Comparison of ENCODE assay signal across 20 cellular contexts in the genomic region with DNA sequence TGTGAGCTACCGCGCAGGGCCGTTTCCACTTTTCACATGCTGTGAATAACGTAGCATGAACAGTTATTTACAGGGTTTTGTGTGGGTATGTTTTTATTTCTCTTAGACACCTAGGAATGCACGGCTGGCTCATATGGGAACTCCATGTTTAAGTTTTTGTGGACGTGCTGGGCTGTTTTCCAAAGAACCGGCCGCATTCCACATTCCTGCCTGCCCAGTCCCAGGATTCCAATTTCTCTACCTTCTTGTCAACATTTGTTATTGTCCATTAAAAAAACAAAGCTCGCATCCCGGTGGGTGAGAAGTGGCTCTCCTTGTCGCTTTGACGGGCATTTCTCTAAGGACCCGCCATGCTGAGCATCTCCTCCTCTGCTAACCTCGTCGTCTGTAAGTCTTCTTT.
"Had no signal": no experiment of that assay in that cellular context is flagged by ENCODE, and none has a peak within 500 bp of the region (broad histone marks: within the 10 kb centered on the region; RNA-seq: fewer than 3 reads in every experiment).

No MANE protein-coding gene starts in this region.

- H3K4me3 ChIP-seq: adrenal gland, esophagus squamous epithelium, heart right ventricle, left lung, mucosa of descending colon, SK-N-MC, spleen had no signal

- H3K36me3 ChIP-seq: adrenal gland, esophagus squamous epithelium had no signal

- H3K27me3 Mint-ChIP-seq: activated B cell treated with CpG ODN at 0.5 μM for 24 hours; activated T-helper 17 cell treated with anti-CD3 and anti-CD28 coated beads, Interleukin-2, amount 50 U/mL, for 72 hours; dendritic cell treated with granulocyte-macrophage colony-stimulating factor and Interleukin-4, amounts not matched to agents 40 ng/mL and 50 ng/mL, for 4 days; naive B cell; stimulated activated naive B cell treated with anti-CD40 and anti-IgM and Interleukin-4, amounts not matched to agents 10 μg/mL and 1 μg/mL and 100 μg/mL, for 72 hours; T-cell had no signal

- H3K9me3 ChIP-seq: adrenal gland, esophagus squamous epithelium, left lung, mucosa of descending colon, neutrophil, spleen had no signal

- H3K79me2 ChIP-seq: parathyroid adenoma had no signal

- H2AFZ ChIP-seq: parathyroid adenoma had no signal

- H3K27me3 ChIP-seq: adrenal gland, heart right ventricle, left lung, neutrophil, spleen had no signal

- DNase-seq: activated B cell treated with CpG ODN at 0.5 μM for 24 hours; activated CD4-positive, alpha-beta T cell treated with anti-CD3 and anti-CD28 coated beads for 4 hours; activated naive CD4-positive, alpha-beta T cell treated with anti-CD3 and anti-CD28 coated beads for 36 hours; effector CD8-positive, alpha-beta T cell; esophagus squamous epithelium; heart right ventricle; mucosa of descending colon; naive B cell; spleen; stimulated activated CD4-positive, alpha-beta T cell treated with anti-CD3 and anti-CD28 coated beads, Interleukin-4, amount 100 ng/mL, for 4 hours; stimulated activated naive B cell treated with anti-CD40 and anti-IgM and Interleukin-4, amounts not matched to agents 10 μg/mL and 1 μg/mL and 100 μg/mL, for 72 hours had no signal

- H3K9ac ChIP-seq: parathyroid adenoma had no signal

- H3K27ac ChIP-seq: adrenal gland, esophagus squamous epithelium, heart right ventricle, left lung, neutrophil, parathyroid adenoma, SK-N-MC, spleen had no signal

- H3K4me3 Mint-ChIP-seq: activated B cell treated with CpG ODN at 0.5 μM for 24 hours; activated naive CD4-positive, alpha-beta T cell treated with anti-CD3 and anti-CD28 coated beads for 36 hours; activated T-helper 17 cell treated with anti-CD3 and anti-CD28 coated beads, Interleukin-2, amount 50 U/mL, for 72 hours; dendritic cell treated with granulocyte-macrophage colony-stimulating factor and Interleukin-4, amounts not matched to agents 40 ng/mL and 50 ng/mL, for 4 days; naive B cell; stimulated activated naive B cell treated with anti-CD40 and anti-IgM and Interleukin-4, amounts not matched to agents 10 μg/mL and 1 μg/mL and 100 μg/mL, for 72 hours; T-cell had no signal

- H3K4me1 ChIP-seq: adrenal gland, esophagus squamous epithelium, heart right ventricle, left lung, parathyroid adenoma, spleen had no signal

- ATAC-seq: heart right ventricle; left lung; mucosa of descending colon; sciatic nerve; stimulated activated naive B cell treated with anti-CD40 and anti-IgM and Interleukin-4, amounts not matched to agents 10 μg/mL and 1 μg/mL and 100 μg/mL, for 72 hours had no signal

- H3K27ac Mint-ChIP-seq: activated B cell treated with CpG ODN at 0.5 μM for 24 hours; activated naive CD4-positive, alpha-beta T cell treated with anti-CD3 and anti-CD28 coated beads for 36 hours; dendritic cell treated with granulocyte-macrophage colony-stimulating factor and Interleukin-4, amounts not matched to agents 40 ng/mL and 50 ng/mL, for 4 days; stimulated activated naive B cell treated with anti-CD40 and anti-IgM and Interleukin-4, amounts not matched to agents 10 μg/mL and 1 μg/mL and 100 μg/mL, for 72 hours had no signal

- H3K4me1 Mint-ChIP-seq: activated B cell treated with CpG ODN at 0.5 μM for 24 hours; activated T-helper 17 cell treated with anti-CD3 and anti-CD28 coated beads, Interleukin-2, amount 50 U/mL, for 72 hours; naive B cell; stimulated activated naive B cell treated with anti-CD40 and anti-IgM and Interleukin-4, amounts not matched to agents 10 μg/mL and 1 μg/mL and 100 μg/mL, for 72 hours had no signal

- H3K9me3 Mint-ChIP-seq: activated T-helper 17 cell treated with anti-CD3 and anti-CD28 coated beads, Interleukin-2, amount 50 U/mL, for 72 hours had no signal
